ENCODE assay signal across 16 cellular contexts in the genomic region with DNA sequence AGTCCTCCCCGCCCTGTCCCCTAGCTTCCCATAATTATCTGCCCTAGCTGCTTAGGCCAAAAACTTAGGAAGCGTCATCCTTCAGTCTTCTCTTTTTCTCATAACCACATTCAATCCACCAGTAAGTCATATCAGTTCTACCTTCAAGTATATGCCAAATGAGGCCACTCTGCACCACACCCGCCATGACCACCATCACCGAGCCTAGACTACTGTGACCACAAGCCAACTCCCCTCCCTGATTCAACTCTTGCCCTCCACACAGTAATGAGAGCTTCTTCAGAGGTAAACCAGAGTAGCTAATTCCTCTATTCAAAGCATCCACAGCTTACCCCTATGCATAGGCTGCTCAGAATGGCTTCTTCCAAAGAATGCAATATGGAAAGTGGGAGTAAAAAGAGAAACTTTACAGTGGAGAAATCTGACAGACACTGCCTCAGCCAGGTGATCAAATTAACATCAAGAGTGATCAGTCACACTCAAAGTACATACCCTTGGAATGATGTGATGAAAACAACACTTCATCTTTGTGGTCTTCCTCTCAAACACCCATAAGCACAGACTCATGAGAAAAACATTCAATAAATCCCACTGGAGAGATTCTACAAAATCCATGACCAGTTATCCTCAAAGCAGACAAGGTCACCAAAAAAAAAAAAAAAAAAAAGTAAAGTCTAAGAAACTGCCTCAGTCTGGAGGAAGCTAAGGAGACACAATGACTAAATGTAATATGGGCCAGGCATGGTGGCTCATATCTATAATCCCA. TPM values are rescaled to one million over a fixed set of nuclear protein-coding genes. Genes with fewer than 3 reads are reported as not detected.
A peak's percentile ranks its signal among the peaks of the same experiment; 100 is the strongest.
DNase-seq lines count a peak whose midpoint lies in the region; ATAC-seq and TF ChIP-seq lines count a peak whose summit lies in the region.
"Had no signal": no experiment of that assay in that cellular context is flagged by ENCODE, and none has a peak within 500 bp of the region (broad histone marks: within the 10 kb centered on the region; RNA-seq: fewer than 3 reads in every experiment).

No MANE protein-coding gene starts in this region.

- H3K36me3 ChIP-seq in SK-N-SH (replicated peaks in 1 of 2; ENCODE audit: control insufficient read depth in 1 of 2, insufficient read depth in 2 of 2, low read length in 1 of 2) = peaks cover 0 to 3% of the 10 kb centered on the region in 2 experiments
- H3K36me3 ChIP-seq: spleen had no signal

- no peak overlapping the region for H3K9ac ChIP-seq in SK-N-SH

- peak overlapping the region in 1 of 2 experiments; percentile 21; a peak in 1 of 4 replicates for H3K27ac ChIP-seq in SK-N-SH (ENCODE audit: low read depth in 2 of 2, low read length in 1 of 2)
- H3K27ac ChIP-seq: testis had no signal

- no peaks in the 10 kb centered on the region for H3K9me3 ChIP-seq in SK-N-SH
- H3K9me3 ChIP-seq: spleen, testis had no signal

- POLR2A ChIA-PET in SK-N-SH (lab: Yijun Ruan, JAX) = no interaction called here

- H3K4me1 Mint-ChIP-seq in stimulated activated naive CD8-positive, alpha-beta T cell treated with anti-CD3 and anti-CD28 coated beads, Interleukin-15, Interleukin-2, amounts not matched to agents 100 ng/mL and 50 ng/mL, for 24 hours (ENCODE audit: low read depth) = peaks cover 7% of the 10 kb centered on the region
- H3K4me1 Mint-ChIP-seq: activated naive CD4-positive, alpha-beta T cell treated with anti-CD3 and anti-CD28 coated beads, Interleukin-2, amount 50 U/mL, for 24 hours had no signal

- H3K4me1 ChIP-seq in SK-N-SH (ENCODE audit: control insufficient read depth in 1 of 2, insufficient read depth in 2 of 2, low read depth in 1 of 2, low read length in 1 of 2) = peaks cover 9 to 36% of the 10 kb centered on the region in 2 experiments
- H3K4me1 ChIP-seq: testis had no signal

- H3K9me2 ChIP-seq in SK-N-SH = no peaks in the 10 kb centered on the region

- H4K20me1 ChIP-seq in SK-N-SH (ENCODE audit: insufficient read depth) = no peaks in the 10 kb centered on the region

- no peak overlapping the region; the same call in 1 of the 2 replicates for H3K4me2 ChIP-seq in SK-N-SH

- no peaks in the 10 kb centered on the region for H3K36me3 Mint-ChIP-seq in stimulated activated naive CD8-positive, alpha-beta T cell treated with anti-CD3 and anti-CD28 coated beads, Interleukin-15, Interleukin-2, amounts not matched to agents 100 ng/mL and 50 ng/mL, for 24 hours (ENCODE audit: low read depth)
- H3K36me3 Mint-ChIP-seq: activated CD8-positive, alpha-beta memory T cell treated with anti-CD3 and anti-CD28 coated beads, Interleukin-2, amount 10 ng/mL, durations not matched to agents 7 days and 5 days; activated naive CD4-positive, alpha-beta T cell treated with anti-CD3 and anti-CD28 coated beads, Interleukin-2, amount 50 U/mL, for 24 hours had no signal

- DNase-seq in stimulated activated naive CD8-positive, alpha-beta T cell treated with anti-CD3 and anti-CD28 coated beads, Interleukin-15, Interleukin-2, amounts not matched to agents 100 U/mL and 50 U/mL, for 24 hours = no peak
- DNase-seq in SK-N-SH = no peak
- DNase-seq in iris pigment epithelial cell (ENCODE audit: low read depth) = peak; percentile 53
- no peak for DNase-seq in activated CD4-positive, alpha-beta T cell treated with anti-CD3 and anti-CD28 coated beads, Interleukin-2, amount 50 U/mL, for 1 hour
- no peak for DNase-seq in NCI-H1048 (lab: John Stamatoyannopoulos, UW)
- DNase-seq: activated B cell treated with CpG ODN at 0.5 μM for 24 hours; activated CD8-positive, alpha-beta memory T cell treated with anti-CD3 and anti-CD28 coated beads, Interleukin-2, amount 10 ng/mL, durations not matched to agents 7 days and 5 days; DMS 273 treated with DMSO at 0.1 percent for 48 hours; hippocampal formation; spleen; testis had no signal

- H2AFZ ChIP-seq in SK-N-SH (ENCODE audit: low read depth) = no peak overlapping the region

- no peaks in the 10 kb centered on the region for H3K27me3 ChIP-seq in SK-N-SH (ENCODE audit: insufficient read depth)
- H3K27me3 ChIP-seq: spleen, testis had no signal

- no peaks in the 10 kb centered on the region for H3K9me3 Mint-ChIP-seq in stimulated activated naive CD8-positive, alpha-beta T cell treated with anti-CD3 and anti-CD28 coated beads, Interleukin-15, Interleukin-2, amounts not matched to agents 100 ng/mL and 50 ng/mL, for 24 hours
- H3K9me3 Mint-ChIP-seq: activated B cell treated with CpG ODN at 0.5 μM for 24 hours; activated naive CD4-positive, alpha-beta T cell treated with anti-CD3 and anti-CD28 coated beads, Interleukin-2, amount 50 U/mL, for 24 hours; central memory CD8-positive, alpha-beta T cell had no signal

- no peak for TF ChIP-seq RAD21 in SK-N-SH (IDR thresholded peaks at IDR 0.05; ENCODE audit: low read length)

- no peak overlapping the region for H3K4me3 Mint-ChIP-seq in stimulated activated naive CD8-positive, alpha-beta T cell treated with anti-CD3 and anti-CD28 coated beads, Interleukin-15, Interleukin-2, amounts not matched to agents 100 ng/mL and 50 ng/mL, for 24 hours
- H3K4me3 Mint-ChIP-seq: activated CD8-positive, alpha-beta memory T cell treated with anti-CD3 and anti-CD28 coated beads, Interleukin-2, amount 10 ng/mL, durations not matched to agents 7 days and 5 days; activated naive CD4-positive, alpha-beta T cell treated with anti-CD3 and anti-CD28 coated beads, Interleukin-2, amount 50 U/mL, for 24 hours; central memory CD8-positive, alpha-beta T cell had no signal

- no peak for ATAC-seq in stimulated activated naive CD8-positive, alpha-beta T cell treated with anti-CD3 and anti-CD28 coated beads, Interleukin-15, Interleukin-2, amounts not matched to agents 100 U/mL and 50 U/mL, for 24 hours
- ATAC-seq in GM18870 (IDR thresholded peaks at IDR 0.05; ENCODE audit: unreplicated experiment) (no peak), GM18909 (IDR thresholded peaks at IDR 0.05; ENCODE audit: poor library complexity, unreplicated experiment) (no peak)
- ATAC-seq: activated CD8-positive, alpha-beta memory T cell treated with anti-CD3 and anti-CD28 coated beads, Interleukin-2, amount 10 ng/mL, durations not matched to agents 7 days and 5 days had no signal

- 96% methylated on average over 4 of the region's 4 CpGs for WGBS in SK-N-SH (ENCODE audit: low lambda C conversion rate)

- H3K27me3 Mint-ChIP-seq in stimulated activated naive CD8-positive, alpha-beta T cell treated with anti-CD3 and anti-CD28 coated beads, Interleukin-15, Interleukin-2, amounts not matched to agents 100 ng/mL and 50 ng/mL, for 24 hours = peaks cover 7% of the 10 kb centered on the region
- H3K27me3 Mint-ChIP-seq: activated B cell treated with CpG ODN at 0.5 μM for 24 hours; activated naive CD4-positive, alpha-beta T cell treated with anti-CD3 and anti-CD28 coated beads, Interleukin-2, amount 50 U/mL, for 24 hours had no signal

- no peak for TF ChIP-seq CTCF in SK-N-SH (IDR thresholded peaks at IDR 0.05)

- no peak overlapping the region for H3K4me3 ChIP-seq in SK-N-SH (ENCODE audit: low read depth in 2 of 2, low read length in 1 of 2)
- H3K4me3 ChIP-seq: spleen, testis had no signal

- peaks cover 98% of the 10 kb centered on the region for H3K79me2 ChIP-seq in SK-N-SH (ENCODE audit: insufficient read depth)

- CTCF ChIA-PET in SK-N-SH (lab: Yijun Ruan, JAX) = interaction anchor here (0.7 to 1.1 kb wide), 2 partner anchors 112 to 140 kb away, joined by 3 read pairs; no protein-coding TSS in a partner anchor

- peaks cover 23% of the 10 kb centered on the region for H3F3A ChIP-seq in SK-N-SH (replicated peaks; ENCODE audit: insufficient read depth)

- peak overlapping the region; percentile 33 for H3K27ac Mint-ChIP-seq in stimulated activated naive CD8-positive, alpha-beta T cell treated with anti-CD3 and anti-CD28 coated beads, Interleukin-15, Interleukin-2, amounts not matched to agents 100 ng/mL and 50 ng/mL, for 24 hours
- H3K27ac Mint-ChIP-seq: activated B cell treated with CpG ODN at 0.5 μM for 24 hours; activated CD8-positive, alpha-beta memory T cell treated with anti-CD3 and anti-CD28 coated beads, Interleukin-2, amount 10 ng/mL, durations not matched to agents 7 days and 5 days; activated naive CD4-positive, alpha-beta T cell treated with anti-CD3 and anti-CD28 coated beads, Interleukin-2, amount 50 U/mL, for 24 hours had no signal

- TF ChIP-seq EP300 in SK-N-SH (IDR thresholded peaks at IDR 0.05; ENCODE audit: borderline replicate concordance in 1 of 2, low read depth in 1 of 2, low read length in 1 of 2) = no peak

TF ChIP-seq in SK-N-SH, 30 proteins besides CTCF, POLR2A, EP300 and RAD21 (continues in another document):
- TF ChIP-seq FOSL2 (IDR thresholded peaks at IDR 0.05; ENCODE audit: borderline replicate concordance, low read depth) = peak; percentile 5; the same call in 1 of the 2 replicates
- no peak for TF ChIP-seq POLR2AphosphoS5 (IDR thresholded peaks at IDR 0.05; ENCODE audit: low read depth, low read length)
- TF ChIP-seq, protein P1, sequence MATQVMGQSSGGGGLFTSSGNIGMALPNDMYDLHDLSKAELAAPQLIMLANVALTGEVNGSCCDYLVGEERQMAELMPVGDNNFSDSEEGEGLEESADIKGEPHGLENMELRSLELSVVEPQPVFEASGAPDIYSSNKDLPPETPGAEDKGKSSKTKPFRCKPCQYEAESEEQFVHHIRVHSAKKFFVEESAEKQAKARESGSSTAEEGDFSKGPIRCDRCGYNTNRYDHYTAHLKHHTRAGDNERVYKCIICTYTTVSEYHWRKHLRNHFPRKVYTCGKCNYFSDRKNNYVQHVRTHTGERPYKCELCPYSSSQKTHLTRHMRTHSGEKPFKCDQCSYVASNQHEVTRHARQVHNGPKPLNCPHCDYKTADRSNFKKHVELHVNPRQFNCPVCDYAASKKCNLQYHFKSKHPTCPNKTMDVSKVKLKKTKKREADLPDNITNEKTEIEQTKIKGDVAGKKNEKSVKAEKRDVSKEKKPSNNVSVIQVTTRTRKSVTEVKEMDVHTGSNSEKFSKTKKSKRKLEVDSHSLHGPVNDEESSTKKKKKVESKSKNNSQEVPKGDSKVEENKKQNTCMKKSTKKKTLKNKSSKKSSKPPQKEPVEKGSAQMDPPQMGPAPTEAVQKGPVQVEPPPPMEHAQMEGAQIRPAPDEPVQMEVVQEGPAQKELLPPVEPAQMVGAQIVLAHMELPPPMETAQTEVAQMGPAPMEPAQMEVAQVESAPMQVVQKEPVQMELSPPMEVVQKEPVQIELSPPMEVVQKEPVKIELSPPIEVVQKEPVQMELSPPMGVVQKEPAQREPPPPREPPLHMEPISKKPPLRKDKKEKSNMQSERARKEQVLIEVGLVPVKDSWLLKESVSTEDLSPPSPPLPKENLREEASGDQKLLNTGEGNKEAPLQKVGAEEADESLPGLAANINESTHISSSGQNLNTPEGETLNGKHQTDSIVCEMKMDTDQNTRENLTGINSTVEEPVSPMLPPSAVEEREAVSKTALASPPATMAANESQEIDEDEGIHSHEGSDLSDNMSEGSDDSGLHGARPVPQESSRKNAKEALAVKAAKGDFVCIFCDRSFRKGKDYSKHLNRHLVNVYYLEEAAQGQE (IDR thresholded peaks at IDR 0.05; ENCODE audit: low read depth, low read length) = no peak
- TF ChIP-seq RCOR1 (IDR thresholded peaks at IDR 0.05; ENCODE audit: low read length) = no peak
- TF ChIP-seq CHD2 (IDR thresholded peaks at IDR 0.05; ENCODE audit: low read length, partially characterized antibody) = no peak
- no peak for TF ChIP-seq NRF1 (IDR thresholded peaks at IDR 0.05; ENCODE audit: low read depth, low read length)

RNA-seq across cellular contexts. Expression of a gene that starts 17.7 kb away (rescaled TPM):
- 33.9 and 41.3 TPM in 2 replicates for polyA plus RNA-seq in SK-N-SH (2012; rRNA removed)
- polyA plus RNA-seq in SK-N-SH (2012; cell fraction: cytosol; rRNA removed) = 32.1 and 33.3 TPM in 2 replicates
- polyA plus RNA-seq in SK-N-SH (2012; cell fraction: nucleus; rRNA removed) = 63.1 and 166 TPM in 2 replicates
